ENCODE assay signal across 8 cellular contexts in the genomic region with DNA sequence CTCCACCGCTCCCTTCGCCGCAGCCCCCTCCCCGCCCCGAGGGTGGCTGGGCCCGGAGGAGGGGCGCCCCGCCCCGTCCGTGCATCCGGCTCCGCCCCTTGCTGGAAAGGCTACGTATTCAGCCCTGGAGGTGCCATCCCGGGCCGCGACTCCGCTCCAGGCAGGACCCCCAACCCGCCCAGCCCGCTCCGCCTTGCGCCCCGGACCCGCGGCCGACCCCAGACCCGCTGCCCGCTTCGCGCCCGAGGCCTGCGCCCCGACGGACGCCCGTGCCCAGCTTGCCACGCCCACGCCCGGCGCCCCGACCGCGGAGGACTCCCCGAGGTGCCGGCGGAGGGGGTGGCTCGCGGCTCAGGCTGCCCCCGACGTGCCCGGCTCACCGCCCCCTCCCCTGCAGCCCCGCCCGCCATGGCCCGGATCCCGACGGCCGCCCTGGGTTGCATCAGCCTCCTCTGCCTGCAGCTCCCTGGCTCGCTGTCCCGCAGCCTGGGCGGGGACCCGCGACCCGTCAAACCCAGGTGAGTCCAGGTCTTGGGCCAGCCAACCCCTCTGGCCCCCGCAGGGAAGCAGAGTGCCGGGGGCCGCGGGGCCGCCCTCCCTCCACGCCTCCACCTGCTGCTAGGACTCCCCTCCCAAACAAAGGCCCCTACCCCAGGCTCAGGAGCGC. TPM values are rescaled to one million over a fixed set of nuclear protein-coding genes. Genes with fewer than 3 reads are reported as not detected.
DNase-seq lines count a peak whose midpoint lies in the region; ATAC-seq and TF ChIP-seq lines count a peak whose summit lies in the region.

A gene with protein sequence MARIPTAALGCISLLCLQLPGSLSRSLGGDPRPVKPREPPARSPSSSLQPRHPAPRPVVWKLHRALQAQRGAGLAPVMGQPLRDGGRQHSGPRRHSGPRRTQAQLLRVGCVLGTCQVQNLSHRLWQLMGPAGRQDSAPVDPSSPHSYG (plus strand): TSS at position 104 of the 667 bp plus-strand sequence. CDS start 305 bp downstream, at position 409.

- DNase-seq in CD8-positive, alpha-beta T cell, result peak in 6 of 7 experiments; percentile 50 to 78 (median 65)
- DNase-seq in PC-9 (peak in 1 of 2 experiments; percentile 47), iPS DF 6.9 (ENCODE audit: low read depth, low spot score) (no peak), NOMO-1 treated with dmso at 0.1 percent for 144 hours (lab: John Stamatoyannopoulos, UW; ENCODE audit: unreplicated experiment) (no peak), cortex of kidney (lab: John Stamatoyannopoulos, UW) (no peak)
- peak in 1 of 2 donors; percentile 71 for DNase-seq in activated naive CD4-positive, alpha-beta T cell treated with anti-CD3 and anti-CD28 coated beads, Interleukin-2, amount 50 U/mL, for 72 hours (ENCODE audit: low spot score in 2 of 2)
- DNase-seq in stimulated activated CD4-positive, alpha-beta T cell treated with anti-CD3 and anti-CD28 coated beads, Interleukin-2, amount 100 ng/mL, for 48 hours, result peak; percentile 57 to 59

- H3K4me2 ChIP-seq in PC-9, result peak within 1 kb of the TSS; percentile 96

- H3K79me2 ChIP-seq in PC-9 (ENCODE audit: low read depth), result no peaks in the 10 kb centered on the region

- no peak for TF ChIP-seq CTCF in CD8-positive, alpha-beta T cell (IDR thresholded peaks at IDR 0.05)
- TF ChIP-seq CTCF in PC-9 (conservative IDR thresholded peaks at IDR 0.05), result no peak

- H3K4me1 ChIP-seq in CD8-positive, alpha-beta T cell (ENCODE audit: insufficient read depth, low read length), result peaks cover 7% of the 10 kb centered on the region
- peaks cover 13% of the 10 kb centered on the region; the same call in 1 of the 2 replicates for H3K4me1 ChIP-seq in PC-9 (replicated peaks; ENCODE audit: insufficient read depth)
- H3K4me1 ChIP-seq in iPS DF 6.9 (ENCODE audit: control insufficient read depth, insufficient read depth, low read length), result no peaks in the 10 kb centered on the region

- CTCF ChIA-PET in CD8-positive, alpha-beta T cell (lab: Charles Lee), result no interaction called here
- CTCF ChIA-PET in PC-9 (lab: Charles Lee), result no interaction called here

- peak within 1 kb of the TSS; percentile 45 for H3K4me3 ChIP-seq in CD8-positive, alpha-beta T cell (ENCODE audit: low read depth, low read length)
- peak within 1 kb of the TSS; percentile 87 for H3K4me3 ChIP-seq in PC-9
- H3K4me3 ChIP-seq in iPS DF 6.9 (ENCODE audit: low read length), result peak within 1 kb of the TSS; percentile 83

- H3K4me1 Mint-ChIP-seq in CD8-positive, alpha-beta T cell (ENCODE audit: low read depth), result peaks cover 4% of the 10 kb centered on the region

- intact Hi-C loops in CD8-positive, alpha-beta T cell (cut with DNase I, micrococcal nuclease), result loop anchor here in 1 of 2 experiments (1.0 to 5.0 kb wide), 2 partner anchors 11 to 34 kb away; no protein-coding TSS in a partner anchor
- intact Hi-C loops in PC-9 (cut with micrococcal nuclease; ENCODE audit: unreplicated experiment), result no loop called here

- no CpG with 5 or more reads among the region's 70 CpGs for WGBS in iPS DF 6.9 (ENCODE audit: insufficient coverage, insufficient read length)

- peaks cover 33% of the 10 kb centered on the region for H3F3A ChIP-seq in PC-9 (ENCODE audit: insufficient read depth, low read depth)

- H3K9me3 ChIP-seq in CD8-positive, alpha-beta T cell (ENCODE audit: low read length), result no peaks in the 10 kb centered on the region
- H3K9me3 ChIP-seq in PC-9 (ENCODE audit: insufficient read depth, low read depth) (no peaks in the 10 kb centered on the region), iPS DF 6.9 (ENCODE audit: control insufficient read depth, insufficient read depth, low read length) (no peaks in the 10 kb centered on the region)

- H3K9me2 ChIP-seq in PC-9 (ENCODE audit: insufficient read depth), result no peaks in the 10 kb centered on the region

- H3K27ac Mint-ChIP-seq in CD8-positive, alpha-beta T cell, result no peak within 1 kb of the TSS
- peak within 1 kb of the TSS; percentile 64 to 70 for H3K27ac Mint-ChIP-seq in activated naive CD4-positive, alpha-beta T cell treated with anti-CD3 and anti-CD28 coated beads, Interleukin-2, amount 50 U/mL, for 72 hours

- peaks cover 4% of the 10 kb centered on the region for H3K27me3 Mint-ChIP-seq in CD8-positive, alpha-beta T cell (ENCODE audit: low read depth)

- H3K9me3 Mint-ChIP-seq in CD8-positive, alpha-beta T cell, result no peaks in the 10 kb centered on the region
- no peaks in the 10 kb centered on the region for H3K9me3 Mint-ChIP-seq in activated naive CD4-positive, alpha-beta T cell treated with anti-CD3 and anti-CD28 coated beads, Interleukin-2, amount 50 U/mL, for 72 hours

- H3K27ac ChIP-seq in CD8-positive, alpha-beta T cell (ENCODE audit: low read depth, low read length), result no peak within 1 kb of the TSS
- H3K27ac ChIP-seq in PC-9 (no peak within 1 kb of the TSS), iPS DF 6.9 (ENCODE audit: low read length) (no peak within 1 kb of the TSS)

- H3K27me3 ChIP-seq in CD8-positive, alpha-beta T cell (ENCODE audit: insufficient read depth, low read length), result no peaks in the 10 kb centered on the region
- H3K27me3 ChIP-seq in PC-9 (ENCODE audit: insufficient read depth, low read depth) (no peaks in the 10 kb centered on the region), iPS DF 6.9 (ENCODE audit: control insufficient read depth, insufficient read depth, low read length) (peaks cover 4% of the 10 kb centered on the region; the same call in 1 of the 2 replicates)

- no peaks in the 10 kb centered on the region for H3K36me3 ChIP-seq in CD8-positive, alpha-beta T cell (ENCODE audit: insufficient read depth, low read length)
- peaks cover 7% of the 10 kb centered on the region for H3K36me3 ChIP-seq in PC-9 (ENCODE audit: low read depth)
- H3K36me3 ChIP-seq in iPS DF 6.9 (ENCODE audit: control insufficient read depth, insufficient read depth, low read length), result peaks cover 3% of the 10 kb centered on the region; the same call in 1 of the 2 replicates

- BruUV-seq in PC-9 (replicated peaks; lab: Mats Ljungman, UMichigan), result no TSS peak

- POLR2A ChIA-PET in CD8-positive, alpha-beta T cell (lab: Charles Lee), result interaction anchor here (0.7 to 1.4 kb wide), 2 partner anchors 11 to 38 kb away, joined by 3 to 5 read pairs; no protein-coding TSS in a partner anchor
- POLR2A ChIA-PET in PC-9 (lab: Charles Lee; ENCODE audit: unreplicated experiment), result no interaction called here

- H3K4me3 Mint-ChIP-seq in CD8-positive, alpha-beta T cell, result peak within 1 kb of the TSS; percentile 73

- H4K20me1 ChIP-seq in PC-9 (ENCODE audit: insufficient read depth), result peaks cover 9% of the 10 kb centered on the region

- peak within 1 kb of the TSS; percentile 77 for H2AFZ ChIP-seq in PC-9

- H3K36me3 Mint-ChIP-seq in CD8-positive, alpha-beta T cell, result no peaks in the 10 kb centered on the region
- H3K36me3 Mint-ChIP-seq in activated naive CD4-positive, alpha-beta T cell treated with anti-CD3 and anti-CD28 coated beads, Interleukin-2, amount 50 U/mL, for 72 hours, result no peaks in the 10 kb centered on the region

- ATAC-seq in CD8-positive, alpha-beta T cell, result peak; percentile 90
- peak; percentile 88 to 93 for ATAC-seq in activated naive CD4-positive, alpha-beta T cell treated with anti-CD3 and anti-CD28 coated beads, Interleukin-2, amount 50 U/mL, for 72 hours
- ATAC-seq in HG02884 (IDR thresholded peaks at IDR 0.05; ENCODE audit: unreplicated experiment), result no peak

RNA-seq across cellular contexts. Expression of the gene that starts here (rescaled TPM):
- 1 to 10 TPM; 1.1 to 1.5 TPM for total RNA-seq in CD8-positive, alpha-beta T cell
- total RNA-seq in PC-9 (2021), result 7.2 and 10.5 TPM in 2 replicates
- total RNA-seq in activated naive CD4-positive, alpha-beta T cell treated with anti-CD3 and anti-CD28 coated beads, Interleukin-2, amount 50 U/mL, for 72 hours, result 1 to 10 TPM; 6.0 to 7.0 TPM

Comparison
In these comparisons a context has a peak if more than half of its experiments do, and no peak if none do; other contexts are left out.
1. DNase-seq: peak in CD8-positive, alpha-beta T cell (6 of 7) and stimulated activated CD4-positive, alpha-beta T cell treated with anti-CD3 and anti-CD28 coated beads, Interleukin-2, amount 100 ng/mL, for 48 hours (2 of 2); none in iPS DF 6.9 (single experiment), NOMO-1 treated with dmso at 0.1 percent for 144 hours (single experiment) and cortex of kidney (single experiment).
2. Peak in every context shown above with its lines, with median percentiles within 50 percentile points of each other: H3K4me3 ChIP-seq.